In genomic region chr14:34628681-34629135, GRCh38 we compare ENCODE assay signal across 8 cellular contexts. TPM values are rescaled to one million over a fixed set of nuclear protein-coding genes. Genes with fewer than 3 reads are reported as not detected.
DNase-seq lines count a peak whose midpoint lies in the region; ATAC-seq and TF ChIP-seq lines count a peak whose summit lies in the region.

No MANE protein-coding gene starts in this region.

- H3K4me3 ChIP-seq in CD8-positive, alpha-beta memory T cell (ENCODE audit: low read length) = peak overlapping the region; percentile 87
- peak overlapping the region; percentile 91 for H3K4me3 ChIP-seq in iPS-18c (ENCODE audit: insufficient read depth, low read depth, low read length)
- peak overlapping the region; percentile 87 to 98 (median 92) for H3K4me3 ChIP-seq in stomach

- H3K9me3 ChIP-seq in CD8-positive, alpha-beta memory T cell (ENCODE audit: low read length) = no peaks in the 10 kb centered on the region
- H3K9me3 ChIP-seq in iPS-18c (ENCODE audit: control insufficient read depth, insufficient read depth, low read length) (no peaks in the 10 kb centered on the region), stomach (no peaks in the 10 kb centered on the region)

- H3K27me3 Mint-ChIP-seq in CD8-positive, alpha-beta memory T cell = peaks cover 0 to under 1% of the 10 kb centered on the region in 2 donors
- H3K27me3 Mint-ChIP-seq in activated naive CD8-positive, alpha-beta T cell treated with anti-CD3 and anti-CD28 coated beads for 36 hours = no peaks in the 10 kb centered on the region

- peak overlapping the region; percentile 90 to 99 (median 98) for H3K4me3 Mint-ChIP-seq in CD8-positive, alpha-beta memory T cell
- peak overlapping the region; percentile 96 for H3K4me3 Mint-ChIP-seq in activated naive CD8-positive, alpha-beta T cell treated with anti-CD3 and anti-CD28 coated beads for 36 hours

- DNase-seq in CD8-positive, alpha-beta memory T cell = peak in 3 of 5 donors; percentile 6 to 40 (median 26)
- DNase-seq in NCI-H226 = peak; percentile 67
- peak; percentile 39 for DNase-seq in activated naive CD8-positive, alpha-beta T cell treated with anti-CD3 and anti-CD28 coated beads for 36 hours
- peak; percentile 37 for DNase-seq in stomach
- DNase-seq in cerebellar nuclear complex (lab: John Stamatoyannopoulos, UW) = no peak
- DNase-seq in foreskin keratinocyte = no peak

- H3K36me3 Mint-ChIP-seq in CD8-positive, alpha-beta memory T cell = peaks cover 0 to 32% (median 3%) of the 10 kb centered on the region in 3 donors
- H3K36me3 Mint-ChIP-seq in activated naive CD8-positive, alpha-beta T cell treated with anti-CD3 and anti-CD28 coated beads for 36 hours = peaks cover 4% of the 10 kb centered on the region

- peak overlapping the region; percentile 95 for H3K27ac ChIP-seq in CD8-positive, alpha-beta memory T cell (ENCODE audit: low read depth, low read length)
- peak overlapping the region in 4 of 5 donors; percentile 97 to 98 (median 98) for H3K27ac ChIP-seq in stomach
- H3K27ac ChIP-seq in foreskin keratinocyte = no peak overlapping the region

- ATAC-seq in HG02798 (IDR thresholded peaks at IDR 0.05; ENCODE audit: poor library complexity, unreplicated experiment) (no peak), foreskin keratinocyte (no peak)

- TF ChIP-seq CTCF in stomach (IDR thresholded peaks at IDR 0.05) (no peak), foreskin keratinocyte (conservative IDR thresholded peaks at IDR 0.05) (no peak)

- intact Hi-C loops in stomach (cut with DNase I; ENCODE audit: low total_unique reads) = no loop called here

- POLR2A ChIA-PET in CD8-positive, alpha-beta memory T cell (lab: Charles Lee) = no interaction called here

- H3K27me3 ChIP-seq in CD8-positive, alpha-beta memory T cell (ENCODE audit: insufficient read depth, low read length, poor library complexity, severe bottlenecking) = no peaks in the 10 kb centered on the region
- H3K27me3 ChIP-seq in stomach = no peaks in the 10 kb centered on the region
- H3K27me3 ChIP-seq in foreskin keratinocyte = no peaks in the 10 kb centered on the region

- no peak for TF ChIP-seq POLR2A in stomach (IDR thresholded peaks at IDR 0.05)

- peaks cover under 1% of the 10 kb centered on the region for H3K36me3 ChIP-seq in CD8-positive, alpha-beta memory T cell (ENCODE audit: insufficient read depth, low read length)
- peaks cover 0 to 19% (median 12%) of the 10 kb centered on the region in 4 donors for H3K36me3 ChIP-seq in stomach

- H3K4me1 Mint-ChIP-seq in CD8-positive, alpha-beta memory T cell = peaks cover 24 to 44% (median 43%) of the 10 kb centered on the region in 3 donors
- H3K4me1 Mint-ChIP-seq in activated naive CD8-positive, alpha-beta T cell treated with anti-CD3 and anti-CD28 coated beads for 36 hours = peaks cover 22% of the 10 kb centered on the region

- H3K9me3 Mint-ChIP-seq in CD8-positive, alpha-beta memory T cell = peaks cover 0 to 3% (median 0%) of the 10 kb centered on the region in 5 donors
- H3K9me3 Mint-ChIP-seq in activated naive CD8-positive, alpha-beta T cell treated with anti-CD3 and anti-CD28 coated beads for 36 hours = no peaks in the 10 kb centered on the region

- whole genome bisulfite sequencing in stomach, 5 donors = 9 to 20% (median 10%) methylated on average over 5 of the region's 5 CpGs

- peak overlapping the region; percentile 67 to 98 (median 96) for H3K27ac Mint-ChIP-seq in CD8-positive, alpha-beta memory T cell
- H3K27ac Mint-ChIP-seq in activated naive CD8-positive, alpha-beta T cell treated with anti-CD3 and anti-CD28 coated beads for 36 hours = peak overlapping the region; percentile 96

- CTCF ChIA-PET in CD8-positive, alpha-beta memory T cell (lab: Charles Lee) = no interaction called here

- no peak for TF ChIP-seq EP300 in stomach (IDR thresholded peaks at IDR 0.05)

- peaks cover 20% of the 10 kb centered on the region for H3K4me1 ChIP-seq in CD8-positive, alpha-beta memory T cell (ENCODE audit: insufficient read depth, low read length)
- peaks cover 17 to 58% (median 28%) of the 10 kb centered on the region in 4 donors for H3K4me1 ChIP-seq in stomach
- peaks cover 11% of the 10 kb centered on the region for H3K4me1 ChIP-seq in foreskin keratinocyte

RNA-seq across cellular contexts. Expression of gene SNX6, which starts 1.2 kb away (rescaled TPM):
- 10 to 100 TPM; 63.4 to 67.1 TPM for total RNA-seq in CD8-positive, alpha-beta memory T cell
- polyA plus RNA-seq in CD8-positive, alpha-beta memory T cell = 128 TPM
- 10 to 100 TPM; 62.0 to 65.4 TPM for total RNA-seq in activated naive CD8-positive, alpha-beta T cell treated with anti-CD3 and anti-CD28 coated beads for 36 hours
- total RNA-seq in stomach = 100 to 1,000 TPM in 1 of 5 donors, 10 to 100 TPM in 4; 30.6 to 124 (median 42.0) TPM
- polyA plus RNA-seq in stomach = 10 to 100 TPM; 23.7 to 60.2 (median 53.6) TPM
- total RNA-seq in foreskin keratinocyte = 91.2 and 101 TPM in 2 replicates
- polyA plus RNA-seq in foreskin keratinocyte = 45.5 and 48.2 TPM in 2 replicates

Comparison
In these comparisons a context has a peak if more than half of its experiments do, and no peak if none do; other contexts are left out.
1. DNase-seq: peak in CD8-positive, alpha-beta memory T cell (3 of 5), NCI-H226 (single experiment), activated naive CD8-positive, alpha-beta T cell treated with anti-CD3 and anti-CD28 coated beads for 36 hours (single experiment) and stomach (single experiment); none in cerebellar nuclear complex (0 of 2) and foreskin keratinocyte (0 of 2).
2. Peak in every context shown above with its lines, with median percentiles within 50 percentile points of each other: H3K4me3 ChIP-seq.